1 cellular context compared by ENCODE assay signal in genomic region chr20:21100590-21101452, GRCh38.
TF ChIP-seq lines count a peak whose summit lies in the region.

No MANE protein-coding gene starts in this region.

TF ChIP-seq in K562, 482 proteins besides CTCF, POLR2A, EP300 and RAD21 (continued from another document):
- TF ChIP-seq HNRNPLL (IDR thresholded peaks at IDR 0.05; ENCODE audit: low read depth, low read length, poor library complexity, severe bottlenecking) (peak; percentile 13), MGA (IDR thresholded peaks at IDR 0.05) (peak; percentile 15; the same call in 1 of the 2 replicates), ATF2 (CRISPR knock-in tag; IDR thresholded peaks at IDR 0.05) (no peak), MED1 (CRISPR knock-in tag; IDR thresholded peaks at IDR 0.05; ENCODE audit: borderline replicate concordance) (no peak), ZKSCAN1 (IDR thresholded peaks at IDR 0.05; ENCODE audit: low read depth, low read length) (no peak), JUND (IDR thresholded peaks at IDR 0.05; ENCODE audit: borderline replicate concordance, low read depth, low read length) (peak; percentile 7; the same call in 1 of the 2 replicates), JUND (tag; IDR thresholded peaks at IDR 0.05; ENCODE audit: borderline replicate concordance, low read depth, low read length) (no peak), ZBTB33 (CRISPR knock-in tag; IDR thresholded peaks at IDR 0.05) (peak; percentile 62), REST (CRISPR knock-in tag; IDR thresholded peaks at IDR 0.05; ENCODE audit: low read depth) (no peak), HDAC2 (IDR thresholded peaks at IDR 0.05) (0 out of 2 replicates have a peak, but pooled peaks have one; percentile 17), NUFIP1 (IDR thresholded peaks at IDR 0.05; ENCODE audit: partially characterized antibody) (no peak), DACH1 (IDR thresholded peaks at IDR 0.05; ENCODE audit: partially characterized antibody) (no peak), POLR2G (IDR thresholded peaks at IDR 0.05; ENCODE audit: low read depth, low read length) (peak; percentile 24), NRF1 (conservative IDR thresholded peaks at IDR 0.05 in 1 of 2, IDR thresholded peaks at IDR 0.05 in 1 of 2) (peak; percentile 42 to 44; a peak in 3 of 4 replicates), PURB (CRISPR knock-in tag; IDR thresholded peaks at IDR 0.05; ENCODE audit: low read depth) (no peak), ATF3 (IDR thresholded peaks at IDR 0.05) (peak; percentile 63), ATF3 (CRISPR knock-in tag; conservative IDR thresholded peaks at IDR 0.05) (no peak), IRF9 (tag; IDR thresholded peaks at IDR 0.05) (no peak), NR2C2 (CRISPR knock-in tag; IDR thresholded peaks at IDR 0.05) (no peak), NR2C2 (tag; IDR thresholded peaks at IDR 0.05) (peak; percentile 28; the same call in 1 of the 2 replicates), ZNF175 (CRISPR knock-in tag; IDR thresholded peaks at IDR 0.05; ENCODE audit: low read depth) (peak; percentile 32; the same call in 1 of the 2 replicates), MBD1 (CRISPR knock-in tag; IDR thresholded peaks at IDR 0.05) (0 out of 2 replicates have a peak, but pooled peaks have one; percentile 58), SOX6 (IDR thresholded peaks at IDR 0.05) (no peak), ATF7 (IDR thresholded peaks at IDR 0.05) (peak; percentile 73), HNRNPH1 (optimal IDR thresholded peaks at IDR 0.05; ENCODE audit: low read depth, low read length) (no peak), L3MBTL2 (IDR thresholded peaks at IDR 0.05) (peak; percentile 30), NEUROD1 (IDR thresholded peaks at IDR 0.05; ENCODE audit: borderline replicate concordance, low read depth, low read length, partially characterized antibody) (no peak), PHTF2 (CRISPR knock-in tag; IDR thresholded peaks at IDR 0.05) (no peak), CEBPG (CRISPR knock-in tag; IDR thresholded peaks at IDR 0.05) (peak; percentile 47; the same call in 1 of the 2 replicates), CEBPG (tag; conservative IDR thresholded peaks at IDR 0.05 in 1 of 2, IDR thresholded peaks at IDR 0.05 in 1 of 2) (peak in 1 of 2 experiments; percentile 86; a peak in 3 of 4 replicates), ATF4 (CRISPR knock-in tag; IDR thresholded peaks at IDR 0.05) (peak; percentile 43; the same call in 1 of the 2 replicates), TRIM24 (IDR thresholded peaks at IDR 0.05) (peak in 1 of 2 experiments; percentile 68; a peak in 2 of 4 replicates), ESRRA (IDR thresholded peaks at IDR 0.05; ENCODE audit: borderline replicate concordance, low read depth) (no peak), RBFOX2 (IDR thresholded peaks at IDR 0.05; ENCODE audit: low read depth, low read length) (peak; percentile 65)
